In genomic region chrX:47168495-47169073, GRCh38 we compare ENCODE assay signal across 15 cellular contexts.
"Had no signal": no experiment of that assay in that cellular context is flagged by ENCODE, and none has a peak within 500 bp of the region (broad histone marks: within the 10 kb centered on the region; RNA-seq: fewer than 3 reads in every experiment).

No MANE protein-coding gene starts in this region.

- DNase-seq: activated CD4-positive, alpha-beta memory T cell treated with anti-CD3 and anti-CD28 coated beads for 36 hours; activated CD4-positive, CD25-positive, alpha-beta regulatory T cell treated with anti-CD3 and anti-CD28 coated beads, Interleukin-2, amount 50 U/mL, for 72 hours; activated naive CD4-positive, alpha-beta T cell; cerebellar nuclear complex; effector CD8-positive, alpha-beta T cell; heart right ventricle; mesenchymal stem cell; naive thymus-derived CD4-positive, alpha-beta T cell; sigmoid colon; stimulated activated CD8-positive, alpha-beta memory T cell treated with anti-CD3 and anti-CD28 coated beads, Interleukin-4, amount 100 ng/mL, for 48 hours; stimulated activated naive CD8-positive, alpha-beta T cell treated with anti-CD3 and anti-CD28 coated beads, Interleukin-15, Interleukin-2, amounts not matched to agents 100 U/mL and 50 U/mL, for 24 hours; T-helper 1 cell; transverse colon had no signal

- H3K4me3 Mint-ChIP-seq: activated CD4-positive, alpha-beta memory T cell treated with anti-CD3 and anti-CD28 coated beads for 36 hours; activated T-helper 1 cell treated with anti-CD3 and anti-CD28 coated beads, Interleukin-12 subunit alpha, Interleukin-12 subunit beta, Interleukin-2, Interleukin-4 antibody, amounts not matched to agents 30 ng/mL and 10 ng/mL and 1 ng/mL, durations not matched to agents 14 hours and 24 hours and 36 hours; naive thymus-derived CD4-positive, alpha-beta T cell had no signal

- H3K9me3 Mint-ChIP-seq: activated CD4-positive, alpha-beta memory T cell treated with anti-CD3 and anti-CD28 coated beads for 36 hours; activated T-helper 1 cell treated with anti-CD3 and anti-CD28 coated beads, Interleukin-12 subunit alpha, Interleukin-12 subunit beta, Interleukin-2, Interleukin-4 antibody, amounts not matched to agents 30 ng/mL and 10 ng/mL and 1 ng/mL, durations not matched to agents 14 hours and 24 hours and 36 hours had no signal

- H3K27ac Mint-ChIP-seq: activated CD4-positive, alpha-beta memory T cell treated with anti-CD3 and anti-CD28 coated beads for 36 hours; activated T-helper 1 cell treated with anti-CD3 and anti-CD28 coated beads, Interleukin-12 subunit alpha, Interleukin-12 subunit beta, Interleukin-2, Interleukin-4 antibody, amounts not matched to agents 30 ng/mL and 10 ng/mL and 1 ng/mL, durations not matched to agents 14 hours and 24 hours and 36 hours had no signal

- H3K27me3 Mint-ChIP-seq: activated CD4-positive, alpha-beta memory T cell treated with anti-CD3 and anti-CD28 coated beads for 36 hours; naive thymus-derived CD4-positive, alpha-beta T cell had no signal

- ATAC-seq: naive thymus-derived CD4-positive, alpha-beta T cell; pancreas; stimulated activated naive CD8-positive, alpha-beta T cell treated with anti-CD3 and anti-CD28 coated beads, Interleukin-15, Interleukin-2, amounts not matched to agents 100 U/mL and 50 U/mL, for 24 hours had no signal
